ENCODE assay signal across 26 cellular contexts in genomic region chr2:33262097-33262496, GRCh38.
"Had no signal": no experiment of that assay in that cellular context is flagged by ENCODE, and none has a peak within 500 bp of the region (broad histone marks: within the 10 kb centered on the region; RNA-seq: fewer than 3 reads in every experiment).

No MANE protein-coding gene starts in this region.

- H3K4me3 Mint-ChIP-seq: immature natural killer cell; mesothelial cell of epicardium; naive B cell; natural killer cell; nephron progenitor cell; neural progenitor cell; stimulated activated effector memory CD8-positive, alpha-beta T cell treated with anti-CD3 and anti-CD28 coated beads, Interleukin-12 subunit alpha, Interleukin-12 subunit beta, amount 100 ng/mL, for 72 hours; stimulated activated naive CD8-positive, alpha-beta T cell treated with anti-CD3 and anti-CD28 coated beads, Interleukin-15, amount 100 ng/mL, for 72 hours had no signal

- H3K27ac Mint-ChIP-seq: immature natural killer cell; mesothelial cell of epicardium; natural killer cell; nephron progenitor cell; neural progenitor cell; stimulated activated effector memory CD8-positive, alpha-beta T cell treated with anti-CD3 and anti-CD28 coated beads, Interleukin-12 subunit alpha, Interleukin-12 subunit beta, amount 100 ng/mL, for 72 hours; stimulated activated naive CD8-positive, alpha-beta T cell treated with anti-CD3 and anti-CD28 coated beads, Interleukin-15, amount 100 ng/mL, for 72 hours had no signal

- H3K36me3 ChIP-seq: neural progenitor cell, transverse colon had no signal

- H3K4me3 ChIP-seq: left lung, lung, neural progenitor cell, psoas muscle, skin epidermis, spleen, transverse colon, upper lobe of left lung had no signal

- H3K9ac ChIP-seq: neural progenitor cell, parathyroid adenoma had no signal

- H3K4me1 Mint-ChIP-seq: immature natural killer cell; natural killer cell; neural progenitor cell; stimulated activated effector memory CD8-positive, alpha-beta T cell treated with anti-CD3 and anti-CD28 coated beads, Interleukin-12 subunit alpha, Interleukin-12 subunit beta, amount 100 ng/mL, for 72 hours; stimulated activated naive CD8-positive, alpha-beta T cell treated with anti-CD3 and anti-CD28 coated beads, Interleukin-15, amount 100 ng/mL, for 72 hours had no signal

- ATAC-seq: left colon; left lung; natural killer cell; psoas muscle; sciatic nerve; stimulated activated effector memory CD8-positive, alpha-beta T cell treated with anti-CD3 and anti-CD28 coated beads, Interleukin-12 subunit alpha, Interleukin-12 subunit beta, amount 100 ng/mL, for 72 hours; stimulated activated naive CD8-positive, alpha-beta T cell treated with anti-CD3 and anti-CD28 coated beads, Interleukin-15, amount 100 ng/mL, for 72 hours had no signal

- H3K4me1 ChIP-seq: left lung, parathyroid adenoma, psoas muscle, spleen, transverse colon, upper lobe of left lung had no signal

- H2AFZ ChIP-seq: neural progenitor cell, parathyroid adenoma had no signal

- H3K27me3 ChIP-seq: left lung, neural progenitor cell, neutrophil, spleen, transverse colon, upper lobe of left lung had no signal

- H3K4me2 ChIP-seq: neural progenitor cell had no signal

- H3K9me3 ChIP-seq: neutrophil, transverse colon had no signal

- DNase-seq: hypothalamus; immature natural killer cell; kidney; left colon; left lung; mesendoderm; naive B cell; natural killer cell; nephron progenitor cell; occipital lobe; psoas muscle; spleen; stimulated activated CD4-positive, alpha-beta T cell treated with anti-CD3 and anti-CD28 coated beads, Interleukin-4, amount 100 ng/mL, for 24 hours; stimulated activated naive CD4-positive, alpha-beta T cell; stimulated activated naive CD8-positive, alpha-beta T cell treated with anti-CD3 and anti-CD28 coated beads, Interleukin-15, amount 100 ng/mL, for 72 hours; substantia nigra; transverse colon; upper lobe of left lung had no signal

- H3K27ac ChIP-seq: left lung, neural progenitor cell, neutrophil, parathyroid adenoma, psoas muscle, spleen, transverse colon, upper lobe of left lung had no signal

- H3K79me2 ChIP-seq: parathyroid adenoma had no signal

- H3K36me3 Mint-ChIP-seq: immature natural killer cell; naive B cell; natural killer cell; stimulated activated effector memory CD8-positive, alpha-beta T cell treated with anti-CD3 and anti-CD28 coated beads, Interleukin-12 subunit alpha, Interleukin-12 subunit beta, amount 100 ng/mL, for 72 hours had no signal

- H3K9me3 Mint-ChIP-seq: immature natural killer cell; mesothelial cell of epicardium; natural killer cell; nephron progenitor cell; neural progenitor cell; stimulated activated effector memory CD8-positive, alpha-beta T cell treated with anti-CD3 and anti-CD28 coated beads, Interleukin-12 subunit alpha, Interleukin-12 subunit beta, amount 100 ng/mL, for 72 hours; stimulated activated naive CD8-positive, alpha-beta T cell treated with anti-CD3 and anti-CD28 coated beads, Interleukin-15, amount 100 ng/mL, for 72 hours had no signal
